In genomic region chr9:112601-113467, GRCh38 we compare ENCODE assay signal across 1 cellular context.
TF ChIP-seq lines count a peak whose summit lies in the region.
"Not testable (repeated sequence)": the region's sequence is repeated elsewhere in the genome, so short reads cannot be mapped to it uniquely, and the experiment has no call there.

No MANE protein-coding gene starts in this region.

TF ChIP-seq in HepG2, 621 proteins besides CTCF, POLR2A, EP300 and RAD21:
- TF ChIP-seq CBX2 (IDR thresholded peaks at IDR 0.05; ENCODE audit: low read depth, low read length) = 0 out of 2 replicates have a peak, but pooled peaks have one; percentile 58
- not testable (repeated sequence) for TF ChIP-seq CBX2 (CRISPR knock-in tag; IDR thresholded peaks at IDR 0.05; ENCODE audit: low read depth)
